ENCODE assay signal across 27 cellular contexts in the genomic region with DNA sequence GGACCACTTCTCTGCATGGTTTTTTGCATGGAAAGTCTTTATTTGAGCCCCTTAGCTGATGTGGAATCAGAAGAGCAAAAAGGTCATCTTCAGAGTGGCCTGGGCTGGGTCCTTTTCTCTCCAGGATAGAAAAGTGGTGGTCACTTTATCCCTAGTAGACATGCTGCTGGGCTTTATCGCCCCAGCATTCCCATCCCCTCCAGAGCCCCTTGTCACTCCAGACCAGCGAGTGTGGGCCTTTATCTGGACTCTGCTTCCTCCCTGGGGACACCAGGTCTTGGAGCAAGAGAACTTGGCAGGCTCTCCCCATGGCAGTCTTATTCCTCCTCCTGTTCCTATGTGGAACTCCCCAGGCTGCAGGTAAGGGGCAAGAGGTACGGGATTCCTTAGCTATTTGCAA. TPM values are rescaled to one million over a fixed set of nuclear protein-coding genes. Genes with fewer than 3 reads are reported as not detected.
DNase-seq lines count a peak whose midpoint lies in the region; ATAC-seq and TF ChIP-seq lines count a peak whose summit lies in the region.
"Had no signal": no experiment of that assay in that cellular context is flagged by ENCODE, and none has a peak within 500 bp of the region (broad histone marks: within the 10 kb centered on the region; RNA-seq: fewer than 3 reads in every experiment).

A gene with protein sequence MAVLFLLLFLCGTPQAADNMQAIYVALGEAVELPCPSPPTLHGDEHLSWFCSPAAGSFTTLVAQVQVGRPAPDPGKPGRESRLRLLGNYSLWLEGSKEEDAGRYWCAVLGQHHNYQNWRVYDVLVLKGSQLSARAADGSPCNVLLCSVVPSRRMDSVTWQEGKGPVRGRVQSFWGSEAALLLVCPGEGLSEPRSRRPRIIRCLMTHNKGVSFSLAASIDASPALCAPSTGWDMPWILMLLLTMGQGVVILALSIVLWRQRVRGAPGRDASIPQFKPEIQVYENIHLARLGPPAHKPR (plus strand): TSS at position 268 of the 400 bp plus-strand sequence. CDS start 41 bp downstream, at position 309.

- no peak for ATAC-seq in stimulated activated naive B cell treated with anti-CD40 and anti-IgM and Interleukin-4, amounts not matched to agents 10 μg/mL and 1 μg/mL and 100 μg/mL, for 72 hours (replicated peaks)
- no peak for ATAC-seq in GM18858 (IDR thresholded peaks at IDR 0.05; ENCODE audit: unreplicated experiment)
- ATAC-seq in activated CD8-positive, alpha-beta T cell treated with anti-CD3 and anti-CD28 coated beads for 36 hours = no peak
- ATAC-seq in GM21576 (IDR thresholded peaks at IDR 0.05; ENCODE audit: unreplicated experiment) = no peak
- ATAC-seq: GM12878 had no signal

- CTCF ChIA-PET in activated CD8-positive, alpha-beta T cell treated with anti-CD3 and anti-CD28 coated beads for 36 hours (lab: Charles Lee) = interaction anchor here (1.1 to 1.3 kb wide), 2 partner anchors 17 to 89 kb away, joined by 3 to 4 read pairs; a partner anchor contains a TSS

- POLR2A ChIA-PET in activated CD8-positive, alpha-beta T cell treated with anti-CD3 and anti-CD28 coated beads for 36 hours (lab: Charles Lee) = interaction anchor here (0.6 to 1.0 kb wide), 2 partner anchors 39 to 58 kb away, joined by 3 read pairs; no protein-coding TSS in a partner anchor

- H3K27me3 Mint-ChIP-seq in activated T-cell treated with anti-CD3 and anti-CD28 coated beads, Interleukin-2, amount 50 U/mL, for 24 hours = no peaks in the 10 kb centered on the region
- H3K27me3 Mint-ChIP-seq in stimulated activated naive B cell treated with anti-CD40 and anti-IgM and Interleukin-4, amounts not matched to agents 10 μg/mL and 1 μg/mL and 100 μg/mL, for 72 hours = no peaks in the 10 kb centered on the region
- no peaks in the 10 kb centered on the region for H3K27me3 Mint-ChIP-seq in activated CD8-positive, alpha-beta T cell treated with anti-CD3 and anti-CD28 coated beads for 36 hours
- H3K27me3 Mint-ChIP-seq: CD4-positive, alpha-beta T cell had no signal

- no peak for TF ChIP-seq CTCF in fibroblast of pulmonary artery (IDR thresholded peaks at IDR 0.05; ENCODE audit: low read length, missing control alignments)
- TF ChIP-seq CTCF in activated CD8-positive, alpha-beta T cell treated with anti-CD3 and anti-CD28 coated beads for 36 hours (IDR thresholded peaks at IDR 0.05) = no peak

- no peak within 1 kb of the TSS for H3K4me3 ChIP-seq in fibroblast of pulmonary artery (replicated peaks; ENCODE audit: low read depth, low read length)
- H3K4me3 ChIP-seq: GM12878, PC-9, SJSA1 had no signal

- H3K4me3 Mint-ChIP-seq in activated T-cell treated with anti-CD3 and anti-CD28 coated beads, Interleukin-2, amount 50 U/mL, for 24 hours = no peak within 1 kb of the TSS
- H3K4me3 Mint-ChIP-seq in stimulated activated naive B cell treated with anti-CD40 and anti-IgM and Interleukin-4, amounts not matched to agents 10 μg/mL and 1 μg/mL and 100 μg/mL, for 72 hours = no peak within 1 kb of the TSS
- no peak within 1 kb of the TSS for H3K4me3 Mint-ChIP-seq in activated CD8-positive, alpha-beta T cell treated with anti-CD3 and anti-CD28 coated beads for 36 hours
- H3K4me3 Mint-ChIP-seq: CD4-positive, alpha-beta T cell had no signal

- DNase-seq in activated T-cell treated with anti-CD3 and anti-CD28 coated beads, Interleukin-2, amount 50 U/mL, for 24 hours = no peak
- DNase-seq in activated T-cell treated with anti-CD3 and anti-CD28 coated beads, Interleukin-2, amount 50 U/mL, for 1 hour = no peak
- DNase-seq in OCI-M2 (lab: John Stamatoyannopoulos, UW; ENCODE audit: unreplicated experiment) = peak; percentile 68
- DNase-seq in fibroblast of pulmonary artery (ENCODE audit: low read depth) = peak; percentile 39
- no peak for DNase-seq in stimulated activated naive B cell treated with anti-CD40 and anti-IgM and Interleukin-4, amounts not matched to agents 10 μg/mL and 1 μg/mL and 100 μg/mL, for 72 hours
- DNase-seq in activated CD8-positive, alpha-beta T cell treated with anti-CD3 and anti-CD28 coated beads for 36 hours = no peak
- DNase-seq: 8988T; ACHN; Caco-2; CD4-positive, alpha-beta T cell; GOT3; HCEC 1CT; Karpas-422; NCI-H1092; NCI-H146; NCI-H1930; NCI-H2107; NCI-H524 treated with DMSO at 0.1 percent for 48 hours; NCI-H774; NK-92 treated with Interleukin-12 subunit alpha and Interleukin-12 subunit beta, amount 100 ng/mL, for 24 hours; PC-9; Right ventricle myocardium superior; RPMI8226 had no signal

- H3K4me1 Mint-ChIP-seq in activated T-cell treated with anti-CD3 and anti-CD28 coated beads, Interleukin-2, amount 50 U/mL, for 24 hours (ENCODE audit: low read depth) = peaks cover 22% of the 10 kb centered on the region
- H3K4me1 Mint-ChIP-seq in stimulated activated naive B cell treated with anti-CD40 and anti-IgM and Interleukin-4, amounts not matched to agents 10 μg/mL and 1 μg/mL and 100 μg/mL, for 72 hours = peaks cover 15 to 28% of the 10 kb centered on the region in 2 donors
- peaks cover 12% of the 10 kb centered on the region for H3K4me1 Mint-ChIP-seq in activated CD8-positive, alpha-beta T cell treated with anti-CD3 and anti-CD28 coated beads for 36 hours (ENCODE audit: low read depth)

- peak within 1 kb of the TSS; percentile 23 for H3K27ac Mint-ChIP-seq in activated T-cell treated with anti-CD3 and anti-CD28 coated beads, Interleukin-2, amount 50 U/mL, for 24 hours
- peak within 1 kb of the TSS; percentile 47 for H3K27ac Mint-ChIP-seq in stimulated activated naive B cell treated with anti-CD40 and anti-IgM and Interleukin-4, amounts not matched to agents 10 μg/mL and 1 μg/mL and 100 μg/mL, for 72 hours
- no peak within 1 kb of the TSS for H3K27ac Mint-ChIP-seq in activated CD8-positive, alpha-beta T cell treated with anti-CD3 and anti-CD28 coated beads for 36 hours
- H3K27ac Mint-ChIP-seq: CD4-positive, alpha-beta T cell had no signal

- peaks cover 11% of the 10 kb centered on the region for H3K36me3 Mint-ChIP-seq in activated T-cell treated with anti-CD3 and anti-CD28 coated beads, Interleukin-2, amount 50 U/mL, for 24 hours (ENCODE audit: low read depth)
- peaks cover 4 to 7% of the 10 kb centered on the region in 2 donors for H3K36me3 Mint-ChIP-seq in stimulated activated naive B cell treated with anti-CD40 and anti-IgM and Interleukin-4, amounts not matched to agents 10 μg/mL and 1 μg/mL and 100 μg/mL, for 72 hours
- H3K36me3 Mint-ChIP-seq in activated CD8-positive, alpha-beta T cell treated with anti-CD3 and anti-CD28 coated beads for 36 hours (ENCODE audit: low read depth) = no peaks in the 10 kb centered on the region

- H3K9me3 Mint-ChIP-seq in activated T-cell treated with anti-CD3 and anti-CD28 coated beads, Interleukin-2, amount 50 U/mL, for 24 hours = no peaks in the 10 kb centered on the region
- H3K9me3 Mint-ChIP-seq in stimulated activated naive B cell treated with anti-CD40 and anti-IgM and Interleukin-4, amounts not matched to agents 10 μg/mL and 1 μg/mL and 100 μg/mL, for 72 hours = no peaks in the 10 kb centered on the region
- H3K9me3 Mint-ChIP-seq in activated CD8-positive, alpha-beta T cell treated with anti-CD3 and anti-CD28 coated beads for 36 hours = no peaks in the 10 kb centered on the region
- H3K9me3 Mint-ChIP-seq: CD4-positive, alpha-beta T cell had no signal

- intact Hi-C loops in activated CD8-positive, alpha-beta T cell treated with anti-CD3 and anti-CD28 coated beads for 36 hours (cut with micrococcal nuclease) = no loop called here

RNA-seq across cellular contexts. Expression of the gene that starts here (rescaled TPM):
- total RNA-seq in activated CD8-positive, alpha-beta T cell treated with anti-CD3 and anti-CD28 coated beads for 36 hours = not detected
- total RNA-seq: Caco-2; CD4-positive, alpha-beta T cell; GM12878; PC-9; Right ventricle myocardium superior; SJSA1 had no signal

Comparison
In these comparisons a context has a peak if more than half of its experiments do, and no peak if none do; other contexts are left out.
1. DNase-seq: peak in OCI-M2 (single experiment) and fibroblast of pulmonary artery (single experiment); none in activated T-cell treated with anti-CD3 and anti-CD28 coated beads, Interleukin-2, amount 50 U/mL, for 24 hours (single experiment), activated T-cell treated with anti-CD3 and anti-CD28 coated beads, Interleukin-2, amount 50 U/mL, for 1 hour (single experiment), stimulated activated naive B cell treated with anti-CD40 and anti-IgM and Interleukin-4, amounts not matched to agents 10 μg/mL and 1 μg/mL and 100 μg/mL, for 72 hours (single experiment) and activated CD8-positive, alpha-beta T cell treated with anti-CD3 and anti-CD28 coated beads for 36 hours (single experiment).